In genomic region chr6:95959291-95959690, GRCh38 we compare ENCODE assay signal across 21 cellular contexts. TPM values are rescaled to one million over a fixed set of nuclear protein-coding genes. Genes with fewer than 3 reads are reported as not detected.
"Had no signal": no experiment of that assay in that cellular context is flagged by ENCODE, and none has a peak within 500 bp of the region (broad histone marks: within the 10 kb centered on the region; RNA-seq: fewer than 3 reads in every experiment).

No MANE protein-coding gene starts in this region.

- H3K4me3 ChIP-seq: K562 had no signal

- H3K9me3 ChIP-seq: SK-N-SH had no signal

- DNase-seq: MV-4-11, NCI-H1048, NCI-H1105, NCI-H1417, NCI-H146, NCI-H1694 treated with DMSO at 0.1 percent for 48 hours, NCI-H1930, NCI-H2081, NCI-H2107, NCI-H2171, NCI-H226, NCI-H524, NCI-H69, NCI-H774, RPMI8226, SHP77, SK-N-SH had no signal

- H3K27ac ChIP-seq: HL-60, KMS-11 had no signal

- H3K4me2 ChIP-seq: KMS-11, SK-N-SH had no signal

- H3K9ac ChIP-seq: KMS-11, SK-N-SH had no signal

RNA-seq across cellular contexts. Expression of gene FUT9, which starts 56.5 kb away (rescaled TPM):
- polyA plus RNA-seq: IgD-negative memory B cell, K562 had no signal
